In genomic region chr2:75998451-75998850, GRCh38 we compare ENCODE assay signal across 26 cellular contexts.
"Had no signal": no experiment of that assay in that cellular context is flagged by ENCODE, and none has a peak within 500 bp of the region (broad histone marks: within the 10 kb centered on the region; RNA-seq: fewer than 3 reads in every experiment).

No MANE protein-coding gene starts in this region.

- H3K36me3 ChIP-seq: breast epithelium, SJSA1 had no signal

- H3K27me3 Mint-ChIP-seq: activated B cell treated with CpG ODN at 0.5 μM for 24 hours; activated CD4-positive, alpha-beta T cell treated with anti-CD3 and anti-CD28 coated beads, Interleukin-2, amount 10 ng/mL, durations not matched to agents 24 days and 14 days; activated CD8-positive, alpha-beta memory T cell treated with anti-CD3 and anti-CD28 coated beads, Interleukin-2, amount 10 ng/mL, durations not matched to agents 7 days and 5 days; activated naive CD4-positive, alpha-beta T cell treated with anti-CD3 and anti-CD28 coated beads, Interleukin-2, amount 50 U/mL, for 24 hours; activated T-cell treated with anti-CD3 and anti-CD28 coated beads, Interleukin-2, amount 50 U/mL, for 24 hours; T-helper 17 cell had no signal

- H3K27me3 ChIP-seq: breast epithelium, SJSA1 had no signal

- H3K4me3 ChIP-seq: breast epithelium, PC-9, SJSA1 had no signal

- DNase-seq: activated B cell treated with CpG ODN at 0.5 μM for 24 hours; activated CD4-positive, alpha-beta T cell treated with anti-CD3 and anti-CD28 coated beads for 1 hour; activated CD4-positive, alpha-beta T cell treated with anti-CD3 and anti-CD28 coated beads, Interleukin-2, amount 10 ng/mL, durations not matched to agents 24 days and 14 days; activated CD4-positive, alpha-beta T cell treated with anti-CD3 and anti-CD28 coated beads, Interleukin-2, amount 50 U/mL, for 48 hours; activated CD8-positive, alpha-beta memory T cell treated with anti-CD3 and anti-CD28 coated beads, Interleukin-2, amount 10 ng/mL, durations not matched to agents 7 days and 5 days; activated effector memory CD4-positive, alpha-beta T cell treated with Interleukin-2 at 50 U/mL for 16 hours; activated naive CD4-positive, alpha-beta T cell; activated T-cell treated with anti-CD3 and anti-CD28 coated beads, Interleukin-2, amount 50 U/mL, for 24 hours; aorta; caudate nucleus; MM.1S; NCI-H1105; NCI-H1436; NCI-H1694 treated with DMSO at 0.1 percent for 48 hours; NCI-H2029 treated with DMSO at 0.1 percent for 48 hours; NCI-H345; NCI-H510A; NCI-H69; NK-92 treated with Interleukin-12 subunit alpha and Interleukin-12 subunit beta, amount 100 ng/mL, for 24 hours; PC-9; T-helper 17 cell; T-helper 9 cell had no signal

- H3K9me3 ChIP-seq: SJSA1 had no signal

- H3K27ac Mint-ChIP-seq: activated B cell treated with CpG ODN at 0.5 μM for 24 hours; activated CD4-positive, alpha-beta T cell treated with anti-CD3 and anti-CD28 coated beads, Interleukin-2, amount 10 ng/mL, durations not matched to agents 24 days and 14 days; activated CD8-positive, alpha-beta memory T cell treated with anti-CD3 and anti-CD28 coated beads, Interleukin-2, amount 10 ng/mL, durations not matched to agents 7 days and 5 days; activated naive CD4-positive, alpha-beta T cell treated with anti-CD3 and anti-CD28 coated beads, Interleukin-2, amount 50 U/mL, for 24 hours; activated T-cell treated with anti-CD3 and anti-CD28 coated beads, Interleukin-2, amount 50 U/mL, for 24 hours; activated T-helper 1 cell treated with anti-CD3 and anti-CD28 coated beads, Interleukin-12 subunit alpha, Interleukin-12 subunit beta, Interleukin-2, Interleukin-4 antibody, amounts not matched to agents 30 ng/mL and 10 ng/mL and 1 ng/mL, durations not matched to agents 14 hours and 24 hours and 36 hours; T-helper 17 cell had no signal

- H3K36me3 Mint-ChIP-seq: activated CD8-positive, alpha-beta memory T cell treated with anti-CD3 and anti-CD28 coated beads, Interleukin-2, amount 10 ng/mL, durations not matched to agents 7 days and 5 days; activated naive CD4-positive, alpha-beta T cell treated with anti-CD3 and anti-CD28 coated beads, Interleukin-2, amount 50 U/mL, for 24 hours had no signal

- H3K4me1 Mint-ChIP-seq: activated B cell treated with CpG ODN at 0.5 μM for 24 hours; activated CD4-positive, alpha-beta T cell treated with anti-CD3 and anti-CD28 coated beads, Interleukin-2, amount 10 ng/mL, durations not matched to agents 24 days and 14 days; activated CD8-positive, alpha-beta memory T cell treated with anti-CD3 and anti-CD28 coated beads, Interleukin-2, amount 10 ng/mL, durations not matched to agents 7 days and 5 days; activated naive CD4-positive, alpha-beta T cell treated with anti-CD3 and anti-CD28 coated beads, Interleukin-2, amount 50 U/mL, for 24 hours; T-helper 17 cell had no signal

- H3K4me3 Mint-ChIP-seq: activated B cell treated with CpG ODN at 0.5 μM for 24 hours; activated CD4-positive, alpha-beta T cell treated with anti-CD3 and anti-CD28 coated beads, Interleukin-2, amount 10 ng/mL, durations not matched to agents 24 days and 14 days; activated CD8-positive, alpha-beta memory T cell treated with anti-CD3 and anti-CD28 coated beads, Interleukin-2, amount 10 ng/mL, durations not matched to agents 7 days and 5 days; activated naive CD4-positive, alpha-beta T cell treated with anti-CD3 and anti-CD28 coated beads, Interleukin-2, amount 50 U/mL, for 24 hours; activated T-cell treated with anti-CD3 and anti-CD28 coated beads, Interleukin-2, amount 50 U/mL, for 24 hours; activated T-helper 1 cell treated with anti-CD3 and anti-CD28 coated beads, Interleukin-12 subunit alpha, Interleukin-12 subunit beta, Interleukin-2, Interleukin-4 antibody, amounts not matched to agents 30 ng/mL and 10 ng/mL and 1 ng/mL, durations not matched to agents 14 hours and 24 hours and 36 hours; T-helper 17 cell had no signal
